8 cellular contexts compared by ENCODE assay signal in genomic region chr16:75012380-75013081, GRCh38. TPM values are rescaled to one million over a fixed set of nuclear protein-coding genes. Genes with fewer than 3 reads are reported as not detected.
DNase-seq lines count a peak whose midpoint lies in the region; ATAC-seq, FAIRE-seq and TF ChIP-seq lines count a peak whose summit lies in the region.

No MANE protein-coding gene starts in this region.

- H4K12ac ChIP-seq in trophoblast cell (ENCODE audit: low read depth, low read length) = no peak overlapping the region

- no peak overlapping the region for H3K4me3 ChIP-seq in trophoblast cell (ENCODE audit: low read depth, low read length)
- no peak overlapping the region for H3K4me3 ChIP-seq in foreskin fibroblast (ENCODE audit: low read depth in 1 of 2, low read length in 2 of 2)

- peaks cover 0 to 3% (median under 1%) of the 10 kb centered on the region in 5 experiments for H3K9me3 Mint-ChIP-seq in brain

- no peak overlapping the region for H3K18ac ChIP-seq in trophoblast cell (ENCODE audit: low read length)

- H3K36me3 ChIP-seq in trophoblast cell (ENCODE audit: control insufficient read depth in 1 of 2, insufficient read depth in 2 of 2, low read length in 2 of 2) = no peaks in the 10 kb centered on the region

- no peaks in the 10 kb centered on the region for H3K27me3 ChIP-seq in trophoblast cell (ENCODE audit: insufficient read depth, low read length)

- H2BK120ac ChIP-seq in trophoblast cell (ENCODE audit: insufficient read depth, low read length, poor library complexity) = no peak overlapping the region

- H2BK12ac ChIP-seq in trophoblast cell (ENCODE audit: low read length) = no peak overlapping the region

- H4K91ac ChIP-seq in trophoblast cell (ENCODE audit: low read depth, low read length) = no peak overlapping the region

- no peak overlapping the region for H3K14ac ChIP-seq in trophoblast cell (ENCODE audit: low read length)

- no peak overlapping the region for H4K8ac ChIP-seq in trophoblast cell (ENCODE audit: low read depth, low read length)

- no peak overlapping the region for H3K27ac ChIP-seq in trophoblast cell (ENCODE audit: low read depth, low read length)

- H2AFZ ChIP-seq in trophoblast cell (ENCODE audit: insufficient read depth, low read length, poor library complexity) = no peak overlapping the region

- H2BK5ac ChIP-seq in trophoblast cell (ENCODE audit: low read depth, low read length, poor library complexity) = no peak overlapping the region

- peaks cover 60% of the 10 kb centered on the region for H3K4me1 Mint-ChIP-seq in brain

- no peak overlapping the region for H2AK5ac ChIP-seq in trophoblast cell (ENCODE audit: low read length)

- no peaks in the 10 kb centered on the region for H3K27me3 Mint-ChIP-seq in brain

- peak overlapping the region; percentile 31 for H3K4ac ChIP-seq in trophoblast cell (ENCODE audit: low read depth, low read length)

- no peak overlapping the region for H3K23ac ChIP-seq in trophoblast cell (ENCODE audit: low read length)

- no peaks in the 10 kb centered on the region for H3K79me2 ChIP-seq in trophoblast cell (ENCODE audit: control insufficient read depth, insufficient read depth, low read length, poor library complexity)

- H3K79me1 ChIP-seq in trophoblast cell (ENCODE audit: low read length) = peaks cover 3% of the 10 kb centered on the region

- no peaks in the 10 kb centered on the region for H3K9me3 ChIP-seq in trophoblast cell (ENCODE audit: insufficient read depth, low read depth, low read length)

- WGBS in trophoblast cell (ENCODE audit: extremely low coverage, insufficient coverage, insufficient read length) = no CpG with 5 or more reads among the region's 8 CpGs

- peak overlapping the region in 1 of 5 experiments; percentile 30 for H3K4me3 Mint-ChIP-seq in brain

- no peak for DNase-seq in GM19239 (ENCODE audit: insufficient read length, low spot score)
- no peak for DNase-seq in trophoblast cell
- no peak for DNase-seq in foreskin fibroblast
- DNase-seq in inferior parietal cortex (ENCODE audit: extremely low spot score) = no peak
- DNase-seq in pons (ENCODE audit: low spot score) = no peak

- peak; percentile 16 for ATAC-seq in HG03108 (IDR thresholded peaks at IDR 0.05; ENCODE audit: unreplicated experiment)
- ATAC-seq in activated CD4-positive, CD25-positive, alpha-beta regulatory T cell treated with anti-CD3 and anti-CD28 coated beads, Interleukin-2, amount 50 U/mL, for 24 hours = no peak

- peak; percentile 72 for FAIRE-seq in GM19239 (lab: Jason Lieb, UNC)

- H3K36me3 Mint-ChIP-seq in brain = peaks cover 58% of the 10 kb centered on the region

- no peak overlapping the region for H3K9ac ChIP-seq in trophoblast cell (ENCODE audit: low read length)

- peaks cover 0 to 3% of the 10 kb centered on the region in 2 experiments for H3K4me1 ChIP-seq in trophoblast cell (ENCODE audit: control insufficient read depth in 1 of 2, insufficient read depth in 2 of 2, low read length in 2 of 2)

- no peak for TF ChIP-seq CTCF in brain (conservative IDR thresholded peaks at IDR 0.05)
- TF ChIP-seq CTCF in foreskin fibroblast (IDR thresholded peaks at IDR 0.05; ENCODE audit: low read depth, low read length) = no peak

- peak overlapping the region in 4 of 5 experiments; percentile 5 to 96 (median 56) for H3K27ac Mint-ChIP-seq in brain

- no peak overlapping the region for H3K4me2 ChIP-seq in trophoblast cell (ENCODE audit: low read length)

RNA-seq across cellular contexts. Expression of gene ZNRF1, which starts 13.7 kb away (rescaled TPM):
- polyA plus RNA-seq in brain (ENCODE audit: insufficient read depth, low read depth, low replicate concordance) = 39.0 TPM
- polyA plus RNA-seq in trophoblast cell (2013) = 45.7 and 47.3 TPM in 2 replicates

RNA-seq across cellular contexts. Expression of gene WDR59, which starts 27.6 kb away (rescaled TPM):
- polyA plus RNA-seq in brain (ENCODE audit: insufficient read depth, low read depth, low replicate concordance) = 24.9 TPM
- 33.8 and 36.1 TPM in 2 replicates for polyA plus RNA-seq in trophoblast cell (2013)
